ENCODE assay signal across 11 cellular contexts in the genomic region with DNA sequence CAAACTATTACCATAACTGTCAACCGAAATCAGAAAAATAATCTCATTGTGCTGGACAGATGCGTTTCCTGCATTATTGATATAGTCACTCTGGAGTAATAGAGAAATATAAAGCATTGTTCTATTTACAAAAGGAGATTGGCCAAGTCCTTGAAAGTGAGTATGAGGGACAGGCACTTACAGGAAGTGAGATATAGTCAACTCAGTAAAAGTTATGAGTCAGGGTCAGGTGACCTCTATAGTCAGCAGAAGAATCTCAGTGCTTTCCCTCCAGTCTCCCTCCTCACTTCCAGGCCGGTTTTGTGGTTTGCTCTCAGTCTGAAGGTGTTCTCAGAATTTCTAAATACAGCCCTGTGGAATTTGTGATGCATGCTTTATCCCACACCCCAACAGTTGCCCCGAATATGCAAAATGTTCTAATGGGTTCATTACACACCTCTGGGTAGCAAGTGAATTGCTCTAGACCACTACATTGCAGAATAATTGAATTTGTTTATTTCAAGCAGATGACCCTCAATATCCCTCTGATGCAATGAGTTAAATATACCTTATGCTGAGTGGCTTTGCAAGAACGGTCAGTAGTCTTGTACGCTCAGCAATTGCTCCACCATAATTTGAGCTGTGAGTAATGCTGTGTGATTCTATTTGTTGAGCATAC.
DNase-seq lines count a peak whose midpoint lies in the region; ATAC-seq and TF ChIP-seq lines count a peak whose summit lies in the region.
"Had no signal": no experiment of that assay in that cellular context is flagged by ENCODE, and none has a peak within 500 bp of the region (broad histone marks: within the 10 kb centered on the region; RNA-seq: fewer than 3 reads in every experiment).

No MANE protein-coding gene starts in this region.

- TF ChIP-seq CTCF in fibroblast of pulmonary artery (IDR thresholded peaks at IDR 0.05; ENCODE audit: low read length, missing control alignments): no peak

- H3K4me3 Mint-ChIP-seq in T-cell: no peak overlapping the region
- H3K4me3 Mint-ChIP-seq: activated CD4-positive, alpha-beta memory T cell treated with anti-CD3 and anti-CD28 coated beads for 36 hours had no signal

- no peaks in the 10 kb centered on the region for H3K36me3 ChIP-seq in MG63
- H3K36me3 ChIP-seq: HAP-1, thoracic aorta had no signal

- no peaks in the 10 kb centered on the region for H3K4me1 Mint-ChIP-seq in T-cell

- in situ Hi-C loops in ACHN (cut with HindIII; ENCODE audit: low pct_ligation_motif_present, low pct_unique_long_range_greater_than_20kb, low sequenced_read_pairs): no loop called here

- POLR2A ChIA-PET in T-cell (lab: Charles Lee): no interaction called here

- no peak overlapping the region for H3K27ac Mint-ChIP-seq in T-cell
- H3K27ac Mint-ChIP-seq: activated CD4-positive, alpha-beta memory T cell treated with anti-CD3 and anti-CD28 coated beads for 36 hours had no signal

- H3K4me3 ChIP-seq in MG63 (no peak overlapping the region), fibroblast of pulmonary artery (replicated peaks; ENCODE audit: low read depth, low read length) (no peak overlapping the region)
- H3K4me3 ChIP-seq: HAP-1, thoracic aorta had no signal

- H3K27me3 ChIP-seq in MG63: no peaks in the 10 kb centered on the region

- H3K27me3 Mint-ChIP-seq in T-cell: peaks cover 0 to 6% of the 10 kb centered on the region in 2 donors

- peaks cover 4 to 13% (median 10%) of the 10 kb centered on the region in 3 donors for H3K9me3 Mint-ChIP-seq in T-cell
- H3K9me3 Mint-ChIP-seq: activated CD4-positive, alpha-beta memory T cell treated with anti-CD3 and anti-CD28 coated beads for 36 hours had no signal

- peaks cover 7% of the 10 kb centered on the region for H3K9me3 ChIP-seq in MG63
- H3K9me3 ChIP-seq: HAP-1, thoracic aorta had no signal

- no peaks in the 10 kb centered on the region for H3K36me3 Mint-ChIP-seq in T-cell
- H3K36me3 Mint-ChIP-seq: activated CD4-positive, alpha-beta memory T cell treated with anti-CD3 and anti-CD28 coated beads for 36 hours had no signal

- DNase-seq in ACHN (peak; percentile 4), MG63 (peak; percentile 20), fibroblast of pulmonary artery (ENCODE audit: low read depth) (peak; percentile 79), T-cell (no peak), activated gamma-delta T cell (lab: John Stamatoyannopoulos, UW) (no peak)
- DNase-seq: activated CD4-positive, alpha-beta memory T cell treated with anti-CD3 and anti-CD28 coated beads for 36 hours had no signal

- peak; percentile 60 for ATAC-seq in GM21576 (IDR thresholded peaks at IDR 0.05; ENCODE audit: unreplicated experiment)
- no peak for ATAC-seq in T-cell (replicated peaks in 1 of 4)
- no peak for ATAC-seq in HG03457 (IDR thresholded peaks at IDR 0.05; ENCODE audit: unreplicated experiment)
- ATAC-seq in GM21515 (IDR thresholded peaks at IDR 0.05; ENCODE audit: unreplicated experiment): no peak

- CTCF ChIA-PET in T-cell (lab: Charles Lee): no interaction called here

Comparison
In these comparisons a context has a peak if more than half of its experiments do, and no peak if none do; other contexts are left out.
1. DNase-seq: peak in ACHN (single experiment), MG63 (single experiment) and fibroblast of pulmonary artery (single experiment); none in T-cell (0 of 34) and activated gamma-delta T cell (single experiment).